ENCODE assay signal across 1 cellular context in the genomic region with DNA sequence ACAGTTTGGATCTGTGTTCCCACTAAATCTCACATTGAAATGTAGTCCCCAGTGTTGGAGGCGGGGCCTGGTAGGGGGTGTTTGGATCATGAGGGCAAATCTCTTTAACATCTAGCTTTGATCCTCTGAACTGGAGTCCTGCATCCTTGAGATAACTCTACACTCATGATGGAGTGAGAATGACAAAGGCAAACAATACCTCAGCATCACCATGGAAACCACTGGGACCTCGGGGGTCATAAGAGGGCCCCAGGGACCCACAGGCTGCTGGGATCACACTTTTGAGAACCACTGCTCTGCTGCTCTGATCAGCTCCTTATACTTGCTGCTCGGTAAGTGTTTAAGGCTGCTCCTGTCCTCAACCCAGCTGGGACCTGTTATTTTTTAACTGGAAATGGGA.
TF ChIP-seq lines count a peak whose summit lies in the region.

No MANE protein-coding gene starts in this region.

TF ChIP-seq in K562, 482 proteins besides CTCF, POLR2A, EP300 and RAD21:
- TF ChIP-seq RFX1 (IDR thresholded peaks at IDR 0.05) (peak; percentile 83), SMAD4 (CRISPR knock-in tag; conservative IDR thresholded peaks at IDR 0.05) (no peak), RCOR1 (IDR thresholded peaks at IDR 0.05; ENCODE audit: borderline replicate concordance in 1 of 2, low read depth in 2 of 2, low read length in 2 of 2) (peak in 1 of 2 experiments; percentile 44; a peak in 1 of 4 replicates), ARID1B (IDR thresholded peaks at IDR 0.05) (0 out of 2 replicates have a peak, but pooled peaks have one; percentile 12), LEF1 (IDR thresholded peaks at IDR 0.05) (peak; percentile 49; the same call in 1 of the 2 replicates), XRCC4 (IDR thresholded peaks at IDR 0.05; ENCODE audit: extremely low read depth, insufficient read depth, insufficient read length) (no peak), ZBTB17 (CRISPR knock-in tag; IDR thresholded peaks at IDR 0.05) (no peak), CBFA2T3 (IDR thresholded peaks at IDR 0.05) (peak; percentile 49)
